Comparison of ENCODE assay signal across 1 cellular context in genomic region chr3:128879125-128879969, GRCh38.
TF ChIP-seq lines count a peak whose summit lies in the region.

Gene ACAD9 (plus strand): TSS chr3:128879620. CDS start chr3:128879692, 72 bp downstream.

TF ChIP-seq in HEK293, 187 proteins besides CTCF, POLR2A, EP300 and RAD21 (continued from another document):
- no peak for TF ChIP-seq AEBP2 (tag by site-specific recombination; IDR thresholded peaks at IDR 0.05; ENCODE audit: borderline replicate concordance)
- no peak for TF ChIP-seq ZBTB49 (tag by site-specific recombination; IDR thresholded peaks at IDR 0.05; ENCODE audit: low read depth)
- no peak; the same call in 1 of the 2 replicates for TF ChIP-seq OSR2 (tag by site-specific recombination; IDR thresholded peaks at IDR 0.05)
- no peak for TF ChIP-seq ZNF571 (tag by site-specific recombination; IDR thresholded peaks at IDR 0.05)
- TF ChIP-seq ZSCAN4 (tag by site-specific recombination; IDR thresholded peaks at IDR 0.05): no peak
- no peak for TF ChIP-seq ZNF521 (tag by site-specific recombination; IDR thresholded peaks at IDR 0.05)
- TF ChIP-seq ZNF26 (tag by site-specific recombination; IDR thresholded peaks at IDR 0.05): no peak
- 0 out of 2 replicates have a peak, but pooled peaks have one; percentile 46 for TF ChIP-seq ZNF692 (tag by site-specific recombination; IDR thresholded peaks at IDR 0.05)
- TF ChIP-seq ZNF670 (tag by site-specific recombination; IDR thresholded peaks at IDR 0.05; ENCODE audit: low read depth): no peak
- no peak for TF ChIP-seq ZNF266 (tag by site-specific recombination; IDR thresholded peaks at IDR 0.05; ENCODE audit: low read depth)
- no peak for TF ChIP-seq YY1 (tag by site-specific recombination; IDR thresholded peaks at IDR 0.05)
- TF ChIP-seq GFI1B (tag by site-specific recombination; IDR thresholded peaks at IDR 0.05): no peak
- TF ChIP-seq ZNF561 (tag by site-specific recombination; IDR thresholded peaks at IDR 0.05; ENCODE audit: borderline replicate concordance): peak; percentile 34; the same call in 1 of the 2 replicates
- TF ChIP-seq ZNF19 (tag by site-specific recombination; IDR thresholded peaks at IDR 0.05; ENCODE audit: low read depth): no peak
- no peak for TF ChIP-seq ZNF221 (tag by site-specific recombination; IDR thresholded peaks at IDR 0.05; ENCODE audit: borderline replicate concordance)
- no peak for TF ChIP-seq ZNF48 (tag by site-specific recombination; IDR thresholded peaks at IDR 0.05)
- TF ChIP-seq ZNF214 (tag by site-specific recombination; IDR thresholded peaks at IDR 0.05; ENCODE audit: borderline replicate concordance): no peak
- peak; percentile 85 for TF ChIP-seq SCRT2 (tag by site-specific recombination; IDR thresholded peaks at IDR 0.05)
- peak; percentile 46 for TF ChIP-seq ZBTB26 (tag by site-specific recombination; optimal IDR thresholded peaks at IDR 0.05)
- no peak for TF ChIP-seq GLI2 (tag by site-specific recombination; IDR thresholded peaks at IDR 0.05; ENCODE audit: borderline replicate concordance, low read depth)
- no peak for TF ChIP-seq PRDM6 (tag by site-specific recombination; IDR thresholded peaks at IDR 0.05)
- TF ChIP-seq ZNF148 (tag by site-specific recombination; IDR thresholded peaks at IDR 0.05; ENCODE audit: borderline replicate concordance): no peak
- no peak for TF ChIP-seq ZNF423 (tag by site-specific recombination; IDR thresholded peaks at IDR 0.05)
- no peak for TF ChIP-seq SALL2 (tag by site-specific recombination; IDR thresholded peaks at IDR 0.05; ENCODE audit: borderline replicate concordance)
- peak; percentile 82 for TF ChIP-seq KLF1 (tag by site-specific recombination; IDR thresholded peaks at IDR 0.05)
- TF ChIP-seq TSHZ1 (tag by site-specific recombination; IDR thresholded peaks at IDR 0.05; ENCODE audit: borderline replicate concordance): no peak
- no peak for TF ChIP-seq ZNF777 (tag by site-specific recombination; IDR thresholded peaks at IDR 0.05; ENCODE audit: borderline replicate concordance)
TF ChIP-seq in HEK293: peak in this region for 54.
